In the genomic region with DNA sequence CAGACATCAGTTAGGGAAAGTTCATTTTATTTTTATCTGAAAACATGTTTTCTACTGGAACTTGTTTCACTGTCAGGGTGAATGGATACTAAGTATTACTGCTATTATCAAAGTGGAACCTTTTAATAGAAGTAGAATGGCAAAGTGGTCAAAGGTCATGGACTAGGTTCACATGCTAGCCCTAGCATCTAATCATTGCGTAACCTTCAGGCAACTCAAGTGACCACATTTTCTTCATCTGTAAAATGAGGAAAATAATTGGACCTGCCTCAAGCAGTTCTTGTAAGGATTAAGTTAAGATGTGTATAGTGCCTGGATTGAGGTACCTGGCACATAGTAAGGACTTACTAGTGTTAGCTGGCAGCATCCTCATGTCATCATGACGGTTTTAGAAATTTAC, we compare ENCODE assay signal across 30 cellular contexts. TPM values are rescaled to one million over a fixed set of nuclear protein-coding genes. Genes with fewer than 3 reads are reported as not detected.
"Had no signal": no experiment of that assay in that cellular context is flagged by ENCODE, and none has a peak within 500 bp of the region (broad histone marks: within the 10 kb centered on the region; RNA-seq: fewer than 3 reads in every experiment).

No MANE protein-coding gene starts in this region.

- H3K9me3 ChIP-seq: pancreas, testis, thyroid gland had no signal

- H3K27ac Mint-ChIP-seq: naive thymus-derived CD8-positive, alpha-beta T cell; nephron; stimulated activated effector memory CD8-positive, alpha-beta T cell treated with anti-CD3 and anti-CD28 coated beads, Interleukin-12 subunit alpha, Interleukin-12 subunit beta, amount 100 ng/mL, for 72 hours; stimulated activated naive CD8-positive, alpha-beta T cell treated with anti-CD3 and anti-CD28 coated beads, Interleukin-15, amount 100 ng/mL, for 72 hours had no signal

- DNase-seq: hippocampal formation; kidney glomerular epithelial cell; left cardiac atrium; left ventricle myocardium superior; lower lobe of right lung; mammary epithelial cell; mesenchymal stem cell; naive thymus-derived CD8-positive, alpha-beta T cell; nucleus accumbens; pancreas; posterior cingulate gyrus; retina; right cardiac atrium; sigmoid colon; small intestine; spleen; stimulated activated CD4-positive, alpha-beta T cell treated with anti-CD3 and anti-CD28 coated beads, Interleukin-4, amount 100 ng/mL, for 24 hours; stimulated activated naive CD4-positive, alpha-beta T cell treated with Interleukin-2 at 50 U/mL for 16 hours; stimulated activated naive CD8-positive, alpha-beta T cell treated with anti-CD3 and anti-CD28 coated beads, Interleukin-15, amount 100 ng/mL, for 72 hours; testis; thyroid gland; trophoblast cell; upper lobe of right lung had no signal

- H3K27ac ChIP-seq: lower lobe of right lung, pancreas, prostate gland, sigmoid colon, spleen, testis, thyroid gland, upper lobe of right lung had no signal

- H3K27me3 Mint-ChIP-seq: stimulated activated naive CD8-positive, alpha-beta T cell treated with anti-CD3 and anti-CD28 coated beads, Interleukin-15, amount 100 ng/mL, for 72 hours had no signal

- H3K4me3 Mint-ChIP-seq: naive thymus-derived CD8-positive, alpha-beta T cell; nephron; neural crest cell; stimulated activated effector memory CD8-positive, alpha-beta T cell treated with anti-CD3 and anti-CD28 coated beads, Interleukin-12 subunit alpha, Interleukin-12 subunit beta, amount 100 ng/mL, for 72 hours; stimulated activated naive CD8-positive, alpha-beta T cell treated with anti-CD3 and anti-CD28 coated beads, Interleukin-15, amount 100 ng/mL, for 72 hours had no signal

- H3K4me3 ChIP-seq: lower lobe of right lung, pancreas, prostate gland, sigmoid colon, testis, thyroid gland, upper lobe of right lung had no signal

- H3K27me3 ChIP-seq: pancreas, sigmoid colon, spleen, testis, thyroid gland, upper lobe of right lung had no signal

- FAIRE-seq: keratinocyte, small intestine, urothelium cell line had no signal

- H3K4me1 Mint-ChIP-seq: nephron had no signal

- H3K4me1 ChIP-seq: prostate gland, testis had no signal

- ATAC-seq: left cardiac atrium; left lobe of liver; left ventricle myocardium superior; lower lobe of right lung; naive thymus-derived CD8-positive, alpha-beta T cell; pancreas; right cardiac atrium; stimulated activated effector memory CD8-positive, alpha-beta T cell treated with anti-CD3 and anti-CD28 coated beads, Interleukin-12 subunit alpha, Interleukin-12 subunit beta, amount 100 ng/mL, for 72 hours; stimulated activated naive CD8-positive, alpha-beta T cell treated with anti-CD3 and anti-CD28 coated beads, Interleukin-15, amount 100 ng/mL, for 72 hours; upper lobe of right lung had no signal

RNA-seq across cellular contexts. Expression of a gene that starts 36.1 kb away (rescaled TPM):
- total RNA-seq: neural crest cell had no signal
